19 cellular contexts compared by ENCODE assay signal in genomic region chr12:93016752-93017350, GRCh38.
A peak's percentile ranks its signal among the peaks of the same experiment; 100 is the strongest.
DNase-seq lines count a peak whose midpoint lies in the region; ATAC-seq, FAIRE-seq and TF ChIP-seq lines count a peak whose summit lies in the region.
"Had no signal": no experiment of that assay in that cellular context is flagged by ENCODE, and none has a peak within 500 bp of the region (broad histone marks: within the 10 kb centered on the region; RNA-seq: fewer than 3 reads in every experiment).

No MANE protein-coding gene starts in this region.

- FAIRE-seq in K562 (lab: Jason Lieb, UNC), result no peak

- no peak for TF ChIP-seq POLR2A in K562 (conservative IDR thresholded peaks at IDR 0.05)
- no peak for TF ChIP-seq POLR2A in prostate gland (IDR thresholded peaks at IDR 0.05)

- H3K9me3 ChIP-seq in K562 (replicated peaks; ENCODE audit: control insufficient read depth, insufficient read depth, low read depth, low read length), result no peaks in the 10 kb centered on the region
- no peaks in the 10 kb centered on the region for H3K9me3 ChIP-seq in prostate gland
- no peaks in the 10 kb centered on the region for H3K9me3 ChIP-seq in effector memory CD4-positive, alpha-beta T cell (ENCODE audit: control insufficient read depth, low read length)
- H3K9me3 ChIP-seq: tibial nerve had no signal

- ATAC-seq in K562, result no peak
- ATAC-seq in HG02885 (IDR thresholded peaks at IDR 0.05; ENCODE audit: poor library complexity, unreplicated experiment), result no peak
- no peak for ATAC-seq in stimulated activated naive CD8-positive, alpha-beta T cell treated with anti-CD3 and anti-CD28 coated beads, Interleukin-15, Interleukin-2, amounts not matched to agents 100 U/mL and 50 U/mL, for 24 hours
- ATAC-seq: activated CD8-positive, alpha-beta T cell treated with anti-CD3 and anti-CD28 coated beads for 36 hours; sciatic nerve; stimulated activated naive B cell treated with anti-CD40 and anti-IgM and Interleukin-4, amounts not matched to agents 10 μg/mL and 1 μg/mL and 100 μg/mL, for 72 hours had no signal

- H3K27me3 ChIP-seq in K562 (ENCODE audit: control insufficient read depth in 2 of 2, insufficient read depth in 2 of 2, low read length in 2 of 2) (no peaks in the 10 kb centered on the region), prostate gland (replicated peaks; ENCODE audit: insufficient read depth) (no peaks in the 10 kb centered on the region)
- H3K27me3 ChIP-seq in effector memory CD4-positive, alpha-beta T cell (replicated peaks; ENCODE audit: control insufficient read depth, insufficient read depth, low read length, poor library complexity, severe bottlenecking), result no peaks in the 10 kb centered on the region
- H3K27me3 ChIP-seq: tibial nerve had no signal

- intact Hi-C loops in K562 (cut with micrococcal nuclease), result no loop called here
- intact Hi-C loops in prostate gland (cut with DNase I), result no loop called here

- DNase-seq in HEK293T (ENCODE audit: extremely low spot score) (no peak), K562 (ENCODE audit: extremely low read depth in 1 of 4, low spot score in 3 of 4) (no peak), hippocampal formation (lab: John Stamatoyannopoulos, UW) (peak; percentile 5 to 72), prostate gland (ENCODE audit: low spot score) (no peak), SKM-1 (lab: John Stamatoyannopoulos, UW; ENCODE audit: unreplicated experiment) (no peak)
- no peak for DNase-seq in effector memory CD4-positive, alpha-beta T cell
- no peak for DNase-seq in stimulated activated naive CD8-positive, alpha-beta T cell treated with anti-CD3 and anti-CD28 coated beads, Interleukin-15, Interleukin-2, amounts not matched to agents 100 U/mL and 50 U/mL, for 24 hours
- DNase-seq: activated CD4-positive, CD25-positive, alpha-beta regulatory T cell; activated CD8-positive, alpha-beta T cell treated with anti-CD3 and anti-CD28 coated beads for 36 hours; activated naive CD4-positive, alpha-beta T cell treated with anti-CD3 and anti-CD28 coated beads for 36 hours; activated T-cell treated with anti-CD3 and anti-CD28 coated beads, Interleukin-2, amount 50 U/mL, for 1 hour; aorta; CD4-positive, alpha-beta T cell; immature natural killer cell; NCI-H1694; stimulated activated naive B cell treated with anti-CD40 and anti-IgM and Interleukin-4, amounts not matched to agents 10 μg/mL and 1 μg/mL and 100 μg/mL, for 72 hours had no signal

- no peaks in the 10 kb centered on the region for H3K9me1 ChIP-seq in K562 (ENCODE audit: control insufficient read depth, insufficient read depth, low read length)

- POLR2A ChIA-PET in HEK293T (lab: Yijun Ruan, JAX) (no interaction called here), K562 (lab: Yijun Ruan, JAX) (interaction anchor here (1.0 kb wide), 1 partner anchor 360 kb away, joined by 3 read pairs; no protein-coding TSS in a partner anchor)

- 26% methylated on average over 4 of the region's 4 CpGs for WGBS in K562 (ENCODE audit: insufficient coverage, low coverage, missing lambda C conversion rate)
- WGBS in prostate gland, result 49% methylated on average over 4 of the region's 4 CpGs

- no peak overlapping the region for H3K4me2 ChIP-seq in K562 (ENCODE audit: insufficient read depth, low read length)

- no peak overlapping the region for H3K9ac ChIP-seq in K562 (ENCODE audit: insufficient read depth in 1 of 2, low read depth in 2 of 2, low read length in 2 of 2)

- H4K20me1 ChIP-seq in K562 (replicated peaks; ENCODE audit: control insufficient read depth, insufficient read depth, low read length), result no peaks in the 10 kb centered on the region

- no peaks in the 10 kb centered on the region for H3K36me3 ChIP-seq in K562 (ENCODE audit: control insufficient read depth, insufficient read depth, low read length)
- H3K36me3 ChIP-seq in prostate gland, result no peaks in the 10 kb centered on the region
- no peaks in the 10 kb centered on the region for H3K36me3 ChIP-seq in effector memory CD4-positive, alpha-beta T cell (ENCODE audit: control insufficient read depth, insufficient read depth, low read length)
- H3K36me3 ChIP-seq: tibial nerve had no signal

- H3K79me2 ChIP-seq in K562 (ENCODE audit: control insufficient read depth, insufficient read depth, low read length), result no peaks in the 10 kb centered on the region

- TF ChIP-seq CTCF in K562 (IDR thresholded peaks at IDR 0.05 in 2 of 3, conservative IDR thresholded peaks at IDR 0.05 in 1 of 3; ENCODE audit: insufficient read depth in 2 of 3, low read depth in 1 of 3, low read length in 3 of 3) (no peak), prostate gland (IDR thresholded peaks at IDR 0.05) (no peak)

- peak overlapping the region; percentile 58 for H2AFZ ChIP-seq in K562 (ENCODE audit: low read depth, low read length)

- no peak overlapping the region for H3K27ac ChIP-seq in K562 (ENCODE audit: extremely low read depth, low read depth, low read length)
- H3K27ac ChIP-seq in prostate gland, result peak overlapping the region; percentile 52 to 87
- no peak overlapping the region for H3K27ac ChIP-seq in effector memory CD4-positive, alpha-beta T cell (ENCODE audit: insufficient read depth, low read length, poor library complexity, severe bottlenecking)
- H3K27ac ChIP-seq: tibial nerve had no signal

- H3K4me3 ChIP-seq in K562 (no peak overlapping the region), prostate gland (no peak overlapping the region)
- H3K4me3 ChIP-seq in effector memory CD4-positive, alpha-beta T cell (ENCODE audit: insufficient read depth, low read depth, low read length, poor library complexity, severe bottlenecking), result no peak overlapping the region
- H3K4me3 ChIP-seq: tibial nerve had no signal

- TF ChIP-seq EP300 in K562 (IDR thresholded peaks at IDR 0.05; ENCODE audit: low read length), result no peak

- in situ Hi-C loops in K562 (cut with MboI), result no loop called here

- no peak for TF ChIP-seq RAD21 in K562 (CRISPR knock-in tag; conservative IDR thresholded peaks at IDR 0.05 in 1 of 2, IDR thresholded peaks at IDR 0.05 in 1 of 2)

- BruUV-seq in K562 (replicated peaks; lab: Mats Ljungman, UMichigan), result no TSS peak

- H3K4me1 ChIP-seq in K562 (replicated peaks in 1 of 2; ENCODE audit: control insufficient read depth in 2 of 2, insufficient read depth in 2 of 2, low read length in 2 of 2) (peaks cover 11 to 29% of the 10 kb centered on the region in 2 experiments; a peak in 3 of 5 replicates), prostate gland (replicated peaks) (peaks cover 11% of the 10 kb centered on the region)
- H3K4me1 ChIP-seq in effector memory CD4-positive, alpha-beta T cell (ENCODE audit: control insufficient read depth, insufficient read depth, low read length, poor library complexity, severe bottlenecking), result no peaks in the 10 kb centered on the region
- H3K4me1 ChIP-seq: tibial nerve had no signal

- CTCF ChIA-PET in HEK293T (lab: Yijun Ruan, JAX) (interaction anchor here (1.1 kb wide), 1 partner anchor 9 kb away, joined by 4 read pairs; no protein-coding TSS in a partner anchor), K562 (lab: Yijun Ruan, JAX; ENCODE audit: low intra/inter-chr PET ratio) (no interaction called here)

TF ChIP-seq in HEK293T, 16 proteins besides CTCF, POLR2A, EP300 and RAD21:
- TF ChIP-seq ZNF384 (IDR thresholded peaks at IDR 0.05) (0 out of 2 replicates have a peak, but pooled peaks have one; percentile 39), ARNT (IDR thresholded peaks at IDR 0.05) (no peak), FOXA1 (IDR thresholded peaks at IDR 0.05) (no peak), CTBP1 (IDR thresholded peaks at IDR 0.05; ENCODE audit: borderline replicate concordance) (no peak), ELF4 (IDR thresholded peaks at IDR 0.05) (no peak), BHLHE40 (IDR thresholded peaks at IDR 0.05; ENCODE audit: borderline replicate concordance) (no peak), SP1 (IDR thresholded peaks at IDR 0.05) (no peak), L3MBTL2 (conservative IDR thresholded peaks at IDR 0.05) (no peak), LEF1 (IDR thresholded peaks at IDR 0.05; ENCODE audit: borderline replicate concordance) (no peak)

TF ChIP-seq in K562, 482 proteins besides CTCF, POLR2A, EP300 and RAD21 (continues in another document):
- TF ChIP-seq ZBTB43 (CRISPR knock-in tag; IDR thresholded peaks at IDR 0.05) (no peak), ZNF140 (CRISPR knock-in tag; IDR thresholded peaks at IDR 0.05) (no peak), ZNF551 (CRISPR knock-in tag; IDR thresholded peaks at IDR 0.05) (no peak), PBX2 (CRISPR knock-in tag; IDR thresholded peaks at IDR 0.05; ENCODE audit: low read depth) (no peak), PBX2 (tag; conservative IDR thresholded peaks at IDR 0.05; ENCODE audit: low read depth) (0 out of 2 replicates have a peak, but pooled peaks have one; percentile 16), MEIS2 (IDR thresholded peaks at IDR 0.05; ENCODE audit: partially characterized antibody) (peak; percentile 63), ZFX (CRISPR knock-in tag; IDR thresholded peaks at IDR 0.05) (peak; percentile 26; the same call in 1 of the 2 replicates), ZNF384 (IDR thresholded peaks at IDR 0.05; ENCODE audit: low read depth, low read length) (0 out of 2 replicates have a peak, but pooled peaks have one; percentile 63)

Comparison
In these comparisons a context has a peak if more than half of its experiments do, and no peak if none do; other contexts are left out.
1. DNase-seq: peak in hippocampal formation (2 of 2); none in HEK293T (single experiment), K562 (0 of 4), prostate gland (single experiment), SKM-1 (single experiment), effector memory CD4-positive, alpha-beta T cell (0 of 3) and stimulated activated naive CD8-positive, alpha-beta T cell treated with anti-CD3 and anti-CD28 coated beads, Interleukin-15, Interleukin-2, amounts not matched to agents 100 U/mL and 50 U/mL, for 24 hours (single experiment).
2. H3K27ac ChIP-seq: peak in prostate gland (2 of 2); none in K562 (single experiment) and effector memory CD4-positive, alpha-beta T cell (single experiment).